25 cellular contexts compared by ENCODE assay signal in the genomic region with DNA sequence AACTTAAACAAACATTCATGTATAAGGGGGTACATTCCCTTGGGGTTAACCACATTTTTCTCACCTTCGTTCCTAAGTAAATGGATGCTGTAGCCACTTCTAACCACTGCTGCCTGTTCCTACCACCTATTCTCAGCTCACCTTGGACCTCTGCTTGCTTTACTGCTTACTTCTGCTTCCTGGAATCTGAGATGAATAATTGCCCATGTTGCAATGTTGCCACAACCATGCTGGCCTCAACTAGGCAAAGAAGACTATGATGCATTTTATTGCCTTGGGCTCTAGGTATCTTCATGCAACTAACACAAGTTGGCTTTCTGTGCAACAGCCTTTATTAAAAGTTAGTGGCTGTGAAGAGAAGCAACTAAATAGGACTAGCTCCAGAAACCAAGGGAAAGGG.
DNase-seq lines count a peak whose midpoint lies in the region; ATAC-seq and TF ChIP-seq lines count a peak whose summit lies in the region.
"Had no signal": no experiment of that assay in that cellular context is flagged by ENCODE, and none has a peak within 500 bp of the region (broad histone marks: within the 10 kb centered on the region; RNA-seq: fewer than 3 reads in every experiment).

No MANE protein-coding gene starts in this region.

- no peak overlapping the region for H3K27ac Mint-ChIP-seq in HFFc6
- H3K27ac Mint-ChIP-seq: activated naive CD8-positive, alpha-beta T cell treated with anti-CD3 and anti-CD28 coated beads, Interleukin-2, amount 10 ng/mL, durations not matched to agents 7 days and 5 days; activated T-helper 1 cell treated with anti-CD3 and anti-CD28 coated beads, Interleukin-12 subunit alpha, Interleukin-12 subunit beta, Interleukin-2, Interleukin-4 antibody, amounts not matched to agents 30 ng/mL and 10 ng/mL and 1 ng/mL, durations not matched to agents 14 hours and 24 hours and 36 hours; T-helper 2 cell treated with Interferon-gamma antibody and Interleukin-4, amounts not matched to agents 5 μg/mL and 100 μg/mL, for 36 hours had no signal

- H3K4ac ChIP-seq in mesenchymal stem cell (ENCODE audit: low read depth in 1 of 2, low read length in 2 of 2) = no peak overlapping the region

- no peak overlapping the region for H3K4me3 Mint-ChIP-seq in HFFc6
- H3K4me3 Mint-ChIP-seq: activated naive CD8-positive, alpha-beta T cell treated with anti-CD3 and anti-CD28 coated beads, Interleukin-2, amount 10 ng/mL, durations not matched to agents 7 days and 5 days; activated T-helper 1 cell treated with anti-CD3 and anti-CD28 coated beads, Interleukin-12 subunit alpha, Interleukin-12 subunit beta, Interleukin-2, Interleukin-4 antibody, amounts not matched to agents 30 ng/mL and 10 ng/mL and 1 ng/mL, durations not matched to agents 14 hours and 24 hours and 36 hours; naive B cell; T-helper 2 cell treated with Interferon-gamma antibody and Interleukin-4, amounts not matched to agents 5 μg/mL and 100 μg/mL, for 36 hours had no signal

- H3K27me3 ChIP-seq in mesenchymal stem cell (ENCODE audit: control insufficient read depth in 1 of 2, insufficient read depth in 1 of 2, low read length in 2 of 2) = no peaks in the 10 kb centered on the region
- H3K27me3 ChIP-seq: sigmoid colon, stomach, vagina had no signal

- 97% methylated on average over 1 of the region's 1 CpG for WGBS in mesenchymal stem cell

- H3K36me3 Mint-ChIP-seq in HFFc6 (ENCODE audit: low read depth) = no peaks in the 10 kb centered on the region
- H3K36me3 Mint-ChIP-seq: activated naive CD8-positive, alpha-beta T cell treated with anti-CD3 and anti-CD28 coated beads, Interleukin-2, amount 10 ng/mL, durations not matched to agents 7 days and 5 days; naive B cell had no signal

- no peak overlapping the region for H2AFZ ChIP-seq in mesenchymal stem cell (ENCODE audit: low read depth, low read length)
- H2AFZ ChIP-seq: parathyroid adenoma had no signal

- no peak overlapping the region for H3K23ac ChIP-seq in mesenchymal stem cell (ENCODE audit: low read length in 2 of 2)

- ATAC-seq in GM18861 (IDR thresholded peaks at IDR 0.05; ENCODE audit: unreplicated experiment) = no peak
- no peak for ATAC-seq in GM18858 (IDR thresholded peaks at IDR 0.05; ENCODE audit: unreplicated experiment)
- ATAC-seq in GM18873 (IDR thresholded peaks at IDR 0.05; ENCODE audit: low FRiP score, unreplicated experiment) = no peak

- H2AK5ac ChIP-seq in mesenchymal stem cell (ENCODE audit: low read length, severe bottlenecking) = no peak overlapping the region

- no peaks in the 10 kb centered on the region for H3K36me3 ChIP-seq in mesenchymal stem cell (ENCODE audit: control insufficient read depth in 1 of 2, insufficient read depth in 2 of 2, low read depth in 1 of 2, low read length in 2 of 2)
- H3K36me3 ChIP-seq: sigmoid colon, stomach, vagina had no signal

- H3K4me2 ChIP-seq in mesenchymal stem cell (ENCODE audit: low read length, poor library complexity, severe bottlenecking) = no peak overlapping the region

- peaks cover 13% of the 10 kb centered on the region for H3K4me1 Mint-ChIP-seq in HFFc6 (ENCODE audit: low read depth)
- H3K4me1 Mint-ChIP-seq: activated naive CD8-positive, alpha-beta T cell treated with anti-CD3 and anti-CD28 coated beads, Interleukin-2, amount 10 ng/mL, durations not matched to agents 7 days and 5 days had no signal

- H3K4me1 ChIP-seq in mesenchymal stem cell (ENCODE audit: control insufficient read depth, insufficient read depth, low read depth, low read length) = no peaks in the 10 kb centered on the region
- H3K4me1 ChIP-seq: parathyroid adenoma, sigmoid colon, stomach, vagina had no signal

- H3K9me3 ChIP-seq in mesenchymal stem cell (ENCODE audit: control insufficient read depth, low read length) = no peaks in the 10 kb centered on the region
- H3K9me3 ChIP-seq: sigmoid colon, vagina had no signal

- H3K9ac ChIP-seq in mesenchymal stem cell (ENCODE audit: low read length) = no peak overlapping the region
- H3K9ac ChIP-seq: parathyroid adenoma had no signal

- no peak overlapping the region for H4K8ac ChIP-seq in mesenchymal stem cell (ENCODE audit: low read length)

- no peaks in the 10 kb centered on the region for H3K9me3 Mint-ChIP-seq in HFFc6
- H3K9me3 Mint-ChIP-seq: activated T-helper 1 cell treated with anti-CD3 and anti-CD28 coated beads, Interleukin-12 subunit alpha, Interleukin-12 subunit beta, Interleukin-2, Interleukin-4 antibody, amounts not matched to agents 30 ng/mL and 10 ng/mL and 1 ng/mL, durations not matched to agents 14 hours and 24 hours and 36 hours; naive B cell; T-helper 2 cell treated with Interferon-gamma antibody and Interleukin-4, amounts not matched to agents 5 μg/mL and 100 μg/mL, for 36 hours had no signal

- H3K27me3 Mint-ChIP-seq in HFFc6 (ENCODE audit: insufficient read depth) = no peaks in the 10 kb centered on the region
- H3K27me3 Mint-ChIP-seq: activated naive CD8-positive, alpha-beta T cell treated with anti-CD3 and anti-CD28 coated beads, Interleukin-2, amount 10 ng/mL, durations not matched to agents 7 days and 5 days; naive B cell had no signal

- no peak overlapping the region for H4K91ac ChIP-seq in mesenchymal stem cell (ENCODE audit: low read length)

- no peak overlapping the region for H3K18ac ChIP-seq in mesenchymal stem cell (ENCODE audit: low read depth in 1 of 2, low read length in 2 of 2)

- H3K4me3 ChIP-seq in choroid plexus epithelial cell (ENCODE audit: low read depth, low read length) (no peak overlapping the region), mesenchymal stem cell (ENCODE audit: insufficient read depth in 1 of 2, low read depth in 1 of 2, low read length in 2 of 2) (no peak overlapping the region)
- H3K4me3 ChIP-seq: sigmoid colon, stomach, vagina had no signal

- no peak overlapping the region for H2BK15ac ChIP-seq in mesenchymal stem cell (ENCODE audit: low read depth, poor library complexity, severe bottlenecking)

- no peak overlapping the region for H2BK12ac ChIP-seq in mesenchymal stem cell (ENCODE audit: low read length in 2 of 2)

- peak; percentile 11 for DNase-seq in HFFc6
- DNase-seq in NOMO-1 treated with DMSO at 0.1 percent for 48 hours (lab: John Stamatoyannopoulos, UW; ENCODE audit: unreplicated experiment) = peak; percentile 85
- peak; percentile 28 for DNase-seq in choroid plexus epithelial cell (ENCODE audit: low read depth)
- DNase-seq in mesenchymal stem cell = peak; percentile 3
- no peak for DNase-seq in nucleus accumbens (lab: John Stamatoyannopoulos, UW)
- DNase-seq: activated CD8-positive, alpha-beta memory T cell treated with anti-CD3 and anti-CD28 coated beads for 24 hours; activated naive CD8-positive, alpha-beta T cell treated with anti-CD3 and anti-CD28 coated beads, Interleukin-2, amount 10 ng/mL, durations not matched to agents 7 days and 5 days; dermis blood vessel endothelial cell; EL; erythroblast; HCEC 1CT; head of caudate nucleus; naive B cell; NCI-H187; SHP77 treated with DMSO at 0.1 percent for 48 hours; sigmoid colon; stimulated activated CD4-positive, alpha-beta T cell treated with anti-CD3 and anti-CD28 coated beads, Interleukin-2, amount 100 ng/mL, for 24 hours; stomach had no signal

- no peak for TF ChIP-seq CTCF in HFFc6 (IDR thresholded peaks at IDR 0.05)
- TF ChIP-seq CTCF in choroid plexus epithelial cell (conservative IDR thresholded peaks at IDR 0.05; ENCODE audit: low read depth, low read length) = no peak

- no peak overlapping the region for H3K27ac ChIP-seq in mesenchymal stem cell (ENCODE audit: low read length, poor library complexity, severe bottlenecking)
- H3K27ac ChIP-seq: parathyroid adenoma, sigmoid colon, stomach, vagina had no signal

- H2BK120ac ChIP-seq in mesenchymal stem cell (ENCODE audit: low read depth, low read length) = no peak overlapping the region

- H3K79me1 ChIP-seq in mesenchymal stem cell (replicated peaks; ENCODE audit: low read length, poor library complexity, severe bottlenecking) = no peaks in the 10 kb centered on the region

- H2BK5ac ChIP-seq in mesenchymal stem cell (ENCODE audit: low read depth, low read length, poor library complexity, severe bottlenecking) = no peak overlapping the region

- no peak overlapping the region for H3K14ac ChIP-seq in mesenchymal stem cell (ENCODE audit: low read length in 2 of 2)

Comparison
In these comparisons a context has a peak if more than half of its experiments do, and no peak if none do; other contexts are left out.
1. DNase-seq: peak in HFFc6 (single experiment), NOMO-1 treated with DMSO at 0.1 percent for 48 hours (single experiment), choroid plexus epithelial cell (single experiment) and mesenchymal stem cell (single experiment); none in nucleus accumbens (0 of 56).